Comparison of ENCODE assay signal across 19 cellular contexts in the genomic region with DNA sequence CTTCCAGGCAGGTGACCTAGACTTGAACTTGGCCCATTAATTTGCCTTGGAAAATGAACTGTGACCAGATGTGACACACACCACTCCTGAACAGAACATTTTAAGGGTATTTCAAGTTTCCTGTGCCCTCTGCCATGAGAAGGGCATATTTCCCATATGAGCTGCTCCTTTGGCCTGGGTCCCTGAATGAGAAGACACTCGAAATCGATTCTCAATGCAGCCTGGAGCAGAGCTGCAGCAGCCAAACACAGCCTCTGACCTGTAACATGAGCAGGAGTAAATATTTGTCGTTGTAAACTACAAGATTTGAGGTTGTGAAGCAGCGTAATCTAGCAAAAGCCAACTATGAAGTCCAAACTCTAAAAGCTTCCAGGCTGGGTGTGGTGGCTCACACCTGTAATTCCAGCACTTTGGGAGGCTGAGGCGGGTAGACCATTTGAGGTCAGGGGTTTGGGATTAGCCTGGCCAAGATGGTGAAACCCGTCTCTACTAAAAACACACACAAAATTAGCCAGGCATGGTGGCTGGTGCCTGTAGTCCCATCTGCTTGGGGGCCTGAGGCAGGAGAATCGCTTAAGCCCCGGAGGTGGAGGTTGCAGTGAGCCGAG. TPM values are rescaled to one million over a fixed set of nuclear protein-coding genes. Genes with fewer than 3 reads are reported as not detected.
DNase-seq lines count a peak whose midpoint lies in the region; ATAC-seq, FAIRE-seq and TF ChIP-seq lines count a peak whose summit lies in the region.
"Had no signal": no experiment of that assay in that cellular context is flagged by ENCODE, and none has a peak within 500 bp of the region (broad histone marks: within the 10 kb centered on the region; RNA-seq: fewer than 3 reads in every experiment).

No MANE protein-coding gene starts in this region.

- no peaks in the 10 kb centered on the region for H3K9me3 ChIP-seq in pancreas
- H3K9me3 ChIP-seq: SJSA1 had no signal

- WGBS in pancreas, 2 donors = 62% methylated on average over 9 of the region's 9 CpGs

- H3K36me3 ChIP-seq in pancreas = no peaks in the 10 kb centered on the region
- H3K36me3 ChIP-seq: SJSA1 had no signal

- no peaks in the 10 kb centered on the region for H3K27me3 ChIP-seq in pancreas
- H3K27me3 ChIP-seq: SJSA1 had no signal

- no peak overlapping the region for H3K27ac Mint-ChIP-seq in activated CD8-positive, alpha-beta T cell treated with anti-CD3 and anti-CD28 coated beads, Interleukin-2, amount 10 ng/mL, durations not matched to agents 7 days and 5 days
- H3K27ac Mint-ChIP-seq in activated CD8-positive, alpha-beta T cell treated with anti-CD3 and anti-CD28 coated beads for 36 hours = no peak overlapping the region
- H3K27ac Mint-ChIP-seq in stimulated activated naive CD8-positive, alpha-beta T cell treated with anti-CD3 and anti-CD28 coated beads, Interleukin-15, amount 100 ng/mL, for 72 hours = no peak overlapping the region
- H3K27ac Mint-ChIP-seq: HFFc6 had no signal

- ATAC-seq in activated CD8-positive, alpha-beta T cell treated with anti-CD3 and anti-CD28 coated beads, Interleukin-2, amount 10 ng/mL, durations not matched to agents 7 days and 5 days = no peak
- no peak for ATAC-seq in activated CD8-positive, alpha-beta T cell treated with anti-CD3 and anti-CD28 coated beads for 36 hours
- ATAC-seq in left colon (peak; percentile 61), pancreas (no peak)
- ATAC-seq in stimulated activated naive CD8-positive, alpha-beta T cell treated with anti-CD3 and anti-CD28 coated beads, Interleukin-15, amount 100 ng/mL, for 72 hours = no peak

- CTCF ChIA-PET in activated CD8-positive, alpha-beta T cell treated with anti-CD3 and anti-CD28 coated beads, Interleukin-2, amount 10 ng/mL, durations not matched to agents 7 days and 5 days (lab: Charles Lee) = interaction anchor here (0.6 kb wide), 1 partner anchor 19 kb away, joined by 3 read pairs; no protein-coding TSS in a partner anchor
- CTCF ChIA-PET in activated CD8-positive, alpha-beta T cell treated with anti-CD3 and anti-CD28 coated beads for 36 hours (lab: Charles Lee) = no interaction called here

- no peak overlapping the region for H3K4me3 ChIP-seq in pancreas
- H3K4me3 ChIP-seq: SJSA1 had no signal

- no peak for FAIRE-seq in pancreas (lab: Jason Lieb, UNC)
- FAIRE-seq: GM19239, H54 had no signal

- peaks cover 3% of the 10 kb centered on the region for H3K36me3 Mint-ChIP-seq in activated CD8-positive, alpha-beta T cell treated with anti-CD3 and anti-CD28 coated beads, Interleukin-2, amount 10 ng/mL, durations not matched to agents 7 days and 5 days (ENCODE audit: low read depth)
- H3K36me3 Mint-ChIP-seq in activated CD8-positive, alpha-beta T cell treated with anti-CD3 and anti-CD28 coated beads for 36 hours (ENCODE audit: low read depth) = no peaks in the 10 kb centered on the region

- H3K27me3 Mint-ChIP-seq in activated CD8-positive, alpha-beta T cell treated with anti-CD3 and anti-CD28 coated beads, Interleukin-2, amount 10 ng/mL, durations not matched to agents 7 days and 5 days (ENCODE audit: low read depth) = no peaks in the 10 kb centered on the region
- no peaks in the 10 kb centered on the region for H3K27me3 Mint-ChIP-seq in activated CD8-positive, alpha-beta T cell treated with anti-CD3 and anti-CD28 coated beads for 36 hours
- no peaks in the 10 kb centered on the region for H3K27me3 Mint-ChIP-seq in stimulated activated naive CD8-positive, alpha-beta T cell treated with anti-CD3 and anti-CD28 coated beads, Interleukin-15, amount 100 ng/mL, for 72 hours

- POLR2A ChIA-PET in activated CD8-positive, alpha-beta T cell treated with anti-CD3 and anti-CD28 coated beads, Interleukin-2, amount 10 ng/mL, durations not matched to agents 7 days and 5 days (lab: Charles Lee) = no interaction called here
- POLR2A ChIA-PET in activated CD8-positive, alpha-beta T cell treated with anti-CD3 and anti-CD28 coated beads for 36 hours (lab: Charles Lee) = no interaction called here

- no peak overlapping the region for H3K4me3 Mint-ChIP-seq in activated CD8-positive, alpha-beta T cell treated with anti-CD3 and anti-CD28 coated beads, Interleukin-2, amount 10 ng/mL, durations not matched to agents 7 days and 5 days
- H3K4me3 Mint-ChIP-seq in activated CD8-positive, alpha-beta T cell treated with anti-CD3 and anti-CD28 coated beads for 36 hours = no peak overlapping the region
- H3K4me3 Mint-ChIP-seq in stimulated activated naive CD8-positive, alpha-beta T cell treated with anti-CD3 and anti-CD28 coated beads, Interleukin-15, amount 100 ng/mL, for 72 hours = no peak overlapping the region
- H3K4me3 Mint-ChIP-seq: HFFc6 had no signal

- DNase-seq in activated CD8-positive, alpha-beta T cell treated with anti-CD3 and anti-CD28 coated beads, Interleukin-2, amount 10 ng/mL, durations not matched to agents 7 days and 5 days = peak; percentile 12
- no peak for DNase-seq in activated CD8-positive, alpha-beta T cell treated with anti-CD3 and anti-CD28 coated beads for 36 hours
- DNase-seq in OCI-M1 (lab: John Stamatoyannopoulos, UW) (peak; percentile 72), left colon (no peak), pancreas (no peak), inferior parietal cortex (ENCODE audit: extremely low spot score) (no peak), D341Med (ENCODE audit: low spot score) (no peak)
- DNase-seq in stimulated activated naive CD8-positive, alpha-beta T cell treated with anti-CD3 and anti-CD28 coated beads, Interleukin-15, amount 100 ng/mL, for 72 hours = no peak
- DNase-seq: C1 segment of cervical spinal cord, DMS153, HFFc6, Kasumi-1, NCI-H1417, NCI-H1930, NCI-H226, NCI-H524 treated with DMSO at 0.1 percent for 48 hours had no signal

- H3K4me1 ChIP-seq in pancreas = no peaks in the 10 kb centered on the region
- H3K4me1 ChIP-seq: SJSA1 had no signal

- no peak for TF ChIP-seq CTCF in activated CD8-positive, alpha-beta T cell treated with anti-CD3 and anti-CD28 coated beads for 36 hours (IDR thresholded peaks at IDR 0.05)
- no peak for TF ChIP-seq CTCF in pancreas (IDR thresholded peaks at IDR 0.05)

- H3K27ac ChIP-seq in pancreas = no peak overlapping the region
- H3K27ac ChIP-seq: SJSA1 had no signal

- intact Hi-C loops in activated CD8-positive, alpha-beta T cell treated with anti-CD3 and anti-CD28 coated beads for 36 hours (cut with micrococcal nuclease) = no loop called here
- intact Hi-C loops in left colon (cut with DNase I, micrococcal nuclease) (no loop called here), pancreas (cut with DNase I) (no loop called here)

- peaks cover 14% of the 10 kb centered on the region for H3K4me1 Mint-ChIP-seq in activated CD8-positive, alpha-beta T cell treated with anti-CD3 and anti-CD28 coated beads, Interleukin-2, amount 10 ng/mL, durations not matched to agents 7 days and 5 days (ENCODE audit: low read depth)
- peaks cover 5% of the 10 kb centered on the region for H3K4me1 Mint-ChIP-seq in activated CD8-positive, alpha-beta T cell treated with anti-CD3 and anti-CD28 coated beads for 36 hours (ENCODE audit: low read depth)
- peaks cover 16% of the 10 kb centered on the region for H3K4me1 Mint-ChIP-seq in stimulated activated naive CD8-positive, alpha-beta T cell treated with anti-CD3 and anti-CD28 coated beads, Interleukin-15, amount 100 ng/mL, for 72 hours

- H3K9me3 Mint-ChIP-seq in activated CD8-positive, alpha-beta T cell treated with anti-CD3 and anti-CD28 coated beads, Interleukin-2, amount 10 ng/mL, durations not matched to agents 7 days and 5 days (ENCODE audit: insufficient read depth) = no peaks in the 10 kb centered on the region
- no peaks in the 10 kb centered on the region for H3K9me3 Mint-ChIP-seq in activated CD8-positive, alpha-beta T cell treated with anti-CD3 and anti-CD28 coated beads for 36 hours
- no peaks in the 10 kb centered on the region for H3K9me3 Mint-ChIP-seq in stimulated activated naive CD8-positive, alpha-beta T cell treated with anti-CD3 and anti-CD28 coated beads, Interleukin-15, amount 100 ng/mL, for 72 hours
- H3K9me3 Mint-ChIP-seq: HFFc6 had no signal

RNA-seq across cellular contexts. Expression of a gene that starts 30.1 kb away (rescaled TPM):
- 100 to 1,000 TPM; 209 to 243 TPM for total RNA-seq in activated CD8-positive, alpha-beta T cell treated with anti-CD3 and anti-CD28 coated beads, Interleukin-2, amount 10 ng/mL, durations not matched to agents 7 days and 5 days
- 10 to 100 TPM; 43.6 to 56.8 TPM for total RNA-seq in activated CD8-positive, alpha-beta T cell treated with anti-CD3 and anti-CD28 coated beads for 36 hours
- 10 to 100 TPM; 30.0 to 31.2 TPM for total RNA-seq in left colon
- 10 to 100 TPM in 4 of 6 donors, 1 to 10 TPM in 2; 7.9 to 22.6 (median 11.9) TPM for total RNA-seq in pancreas
- polyA plus RNA-seq in pancreas = 1 to 10 TPM; 3.2 to 8.0 TPM

Comparison
In these comparisons a context has a peak if more than half of its experiments do, and no peak if none do; other contexts are left out.
1. DNase-seq: peak in activated CD8-positive, alpha-beta T cell treated with anti-CD3 and anti-CD28 coated beads, Interleukin-2, amount 10 ng/mL, durations not matched to agents 7 days and 5 days (single experiment) and OCI-M1 (single experiment); none in activated CD8-positive, alpha-beta T cell treated with anti-CD3 and anti-CD28 coated beads for 36 hours (single experiment), left colon (0 of 2), pancreas (0 of 6), inferior parietal cortex (single experiment), D341Med (single experiment) and stimulated activated naive CD8-positive, alpha-beta T cell treated with anti-CD3 and anti-CD28 coated beads, Interleukin-15, amount 100 ng/mL, for 72 hours (0 of 2).